8 cellular contexts compared by ENCODE assay signal in genomic region chr10:97648557-97649404, GRCh38. TPM values are rescaled to one million over a fixed set of nuclear protein-coding genes. Genes with fewer than 3 reads are reported as not detected.
A peak's percentile ranks its signal among the peaks of the same experiment; 100 is the strongest.
DNase-seq lines count a peak whose midpoint lies in the region; ATAC-seq and TF ChIP-seq lines count a peak whose summit lies in the region.

No MANE protein-coding gene starts in this region.

- peak overlapping the region; percentile 41 to 79 for H2BK12ac ChIP-seq in mesenchymal stem cell (ENCODE audit: low read length in 2 of 2)

- no peak overlapping the region for H3K4me2 ChIP-seq in mesenchymal stem cell (ENCODE audit: low read length, poor library complexity, severe bottlenecking)

- TF ChIP-seq CTCF in AG04450 (IDR thresholded peaks at IDR 0.05; ENCODE audit: low read depth, low read length), result no peak
- no peak for TF ChIP-seq CTCF in dorsolateral prefrontal cortex (IDR thresholded peaks at IDR 0.05 in 54 of 56, conservative IDR thresholded peaks at IDR 0.05 in 2 of 56; ENCODE audit: low read depth in 1 of 56, partially characterized antibody in 56 of 56)

- peak; percentile 59 for DNase-seq in AG04450 (ENCODE audit: low read depth, low spot score)
- peak; percentile 6 for DNase-seq in T-helper 22 cell (ENCODE audit: low read depth)
- DNase-seq in dorsolateral prefrontal cortex, result no peak
- peak; percentile 93 for DNase-seq in mesenchymal stem cell
- DNase-seq in NCI-H1417 treated with DMSO at 0.1 percent for 48 hours (lab: John Stamatoyannopoulos, UW), result no peak

- peak overlapping the region; percentile 29 for H2BK120ac ChIP-seq in mesenchymal stem cell (ENCODE audit: low read depth, low read length)

- no peak overlapping the region for H2BK15ac ChIP-seq in mesenchymal stem cell (ENCODE audit: low read depth, poor library complexity, severe bottlenecking)

- peak overlapping the region; percentile 83 for H3K9ac ChIP-seq in mesenchymal stem cell (ENCODE audit: low read length)

- no peak overlapping the region for H3K23ac ChIP-seq in mesenchymal stem cell (ENCODE audit: low read length in 2 of 2)

- intact Hi-C loops in dorsolateral prefrontal cortex (cut with DNase I), result no loop called here

- H4K8ac ChIP-seq in mesenchymal stem cell (ENCODE audit: low read length), result peak overlapping the region; percentile 4

- 61% methylated on average over 5 of the region's 5 CpGs for WGBS in mesenchymal stem cell
- WGBS in urinary bladder, result 67% methylated on average over 5 of the region's 5 CpGs

- H3K79me1 ChIP-seq in mesenchymal stem cell (replicated peaks; ENCODE audit: low read length, poor library complexity, severe bottlenecking), result peaks cover 11% of the 10 kb centered on the region

- H3K4ac ChIP-seq in mesenchymal stem cell (ENCODE audit: low read depth in 1 of 2, low read length in 2 of 2), result peak overlapping the region; percentile 83 to 87

- H3K14ac ChIP-seq in mesenchymal stem cell (ENCODE audit: low read length in 2 of 2), result peak overlapping the region in 1 of 2 experiments; percentile 61

- no peak overlapping the region for H2BK5ac ChIP-seq in mesenchymal stem cell (ENCODE audit: low read depth, low read length, poor library complexity, severe bottlenecking)

- H3K18ac ChIP-seq in mesenchymal stem cell (ENCODE audit: low read depth in 1 of 2, low read length in 2 of 2), result peak overlapping the region; percentile 91 to 94

- no peak overlapping the region for H3K4me3 ChIP-seq in AG04450 (ENCODE audit: low read depth, low read length)
- H3K4me3 ChIP-seq in dorsolateral prefrontal cortex, result no peak overlapping the region
- peak overlapping the region in 1 of 2 experiments; percentile 53 for H3K4me3 ChIP-seq in mesenchymal stem cell (ENCODE audit: insufficient read depth in 1 of 2, low read depth in 1 of 2, low read length in 2 of 2)
- H3K4me3 ChIP-seq in urinary bladder (ENCODE audit: low read depth, low read length), result no peak overlapping the region

- H3K36me3 ChIP-seq in mesenchymal stem cell (ENCODE audit: control insufficient read depth in 1 of 2, insufficient read depth in 2 of 2, low read depth in 1 of 2, low read length in 2 of 2), result peaks cover 19 to 66% of the 10 kb centered on the region in 2 experiments
- peaks cover 2% of the 10 kb centered on the region for H3K36me3 ChIP-seq in urinary bladder (ENCODE audit: insufficient read depth)

- H3K4me1 ChIP-seq in mesenchymal stem cell (ENCODE audit: control insufficient read depth, insufficient read depth, low read depth, low read length), result peaks cover 5% of the 10 kb centered on the region
- H3K4me1 ChIP-seq in urinary bladder (ENCODE audit: insufficient read depth), result no peaks in the 10 kb centered on the region

- CTCF ChIA-PET in AG04450 (lab: Charles Lee), result interaction anchor here (0.7 to 1.8 kb wide), 6 partner anchors 18 to 185 kb away, joined by 3 to 13 read pairs (median 6); partner anchors contain the start of gene ANKRD2

- H3K9me3 ChIP-seq in AG04450 (ENCODE audit: control insufficient read depth, insufficient read depth, low read length) (no peaks in the 10 kb centered on the region), mesenchymal stem cell (ENCODE audit: control insufficient read depth, low read length) (no peaks in the 10 kb centered on the region)

- H2AFZ ChIP-seq in mesenchymal stem cell (ENCODE audit: low read depth, low read length), result no peak overlapping the region

- POLR2A ChIA-PET in AG04450 (lab: Yijun Ruan, JAX), result interaction anchor here (0.7 to 1.7 kb wide), 5 partner anchors 9 to 41 kb away, joined by 3 to 10 read pairs (median 7); partner anchors contain the start of genes AVPI1 and PI4K2A

- H2AK5ac ChIP-seq in mesenchymal stem cell (ENCODE audit: low read length, severe bottlenecking), result peak overlapping the region; percentile 29

- peak overlapping the region; percentile 67 for H3K27ac ChIP-seq in AG04450 (ENCODE audit: low read depth, low read length)
- peak overlapping the region in 38 of 59 donors; percentile 7 to 69 (median 40) for H3K27ac ChIP-seq in dorsolateral prefrontal cortex
- H3K27ac ChIP-seq in mesenchymal stem cell (ENCODE audit: low read length, poor library complexity, severe bottlenecking), result peak overlapping the region; percentile 89
- H3K27ac ChIP-seq in urinary bladder (ENCODE audit: low read depth), result peak overlapping the region; percentile 26

- H4K91ac ChIP-seq in mesenchymal stem cell (ENCODE audit: low read length), result peak overlapping the region; percentile 93

- H3K27me3 ChIP-seq in AG04450 (ENCODE audit: control insufficient read depth, insufficient read depth, low read length), result no peaks in the 10 kb centered on the region
- H3K27me3 ChIP-seq in dorsolateral prefrontal cortex, result no peaks in the 10 kb centered on the region
- no peaks in the 10 kb centered on the region for H3K27me3 ChIP-seq in mesenchymal stem cell (ENCODE audit: control insufficient read depth in 1 of 2, insufficient read depth in 1 of 2, low read length in 2 of 2)

- ATAC-seq in GM19035 (IDR thresholded peaks at IDR 0.05; ENCODE audit: unreplicated experiment), result peak; percentile 93
- peak; percentile 90 for ATAC-seq in HG03342 (IDR thresholded peaks at IDR 0.05; ENCODE audit: unreplicated experiment)

RNA-seq across cellular contexts. Expression of gene PI4K2A, which starts 8.3 kb away (rescaled TPM):
- polyA plus RNA-seq in AG04450 (2011; rRNA removed) (35.6 and 36.1 TPM in 2 replicates), urinary bladder (11.7 TPM)
- polyA minus RNA-seq in AG04450 (2011; rRNA and poly(A)+ RNA removed), result 25.5 and 28.4 TPM in 2 replicates
- total RNA-seq in dorsolateral prefrontal cortex (10 to 100 TPM; 17.4 to 40.1 (median 31.7) TPM), urinary bladder (7.4 TPM)
- polyA plus RNA-seq in mesenchymal stem cell (2013, experiment 1 of 2), result 27.8 TPM
- 27.1 TPM for polyA plus RNA-seq in mesenchymal stem cell (2013, experiment 2 of 2)

RNA-seq across cellular contexts. Expression of gene MORN4, which starts 15.5 kb away (rescaled TPM):
- polyA plus RNA-seq in AG04450 (2011; rRNA removed) (14.4 and 16.0 TPM in 2 replicates), urinary bladder (7.6 TPM)
- polyA minus RNA-seq in AG04450 (2011; rRNA and poly(A)+ RNA removed), result 4.6 and 5.0 TPM in 2 replicates
- total RNA-seq in dorsolateral prefrontal cortex (10 to 100 TPM; 13.6 to 56.9 (median 33.3) TPM), urinary bladder (5.9 TPM)
- polyA plus RNA-seq in mesenchymal stem cell (2013, experiment 1 of 2), result 10.7 TPM
- 10.1 TPM for polyA plus RNA-seq in mesenchymal stem cell (2013, experiment 2 of 2)

RNA-seq across cellular contexts. Expression of gene AVPI1, which starts 38.3 kb away (rescaled TPM):
- polyA plus RNA-seq in AG04450 (2011; rRNA removed) (26.5 and 36.9 TPM in 2 replicates), urinary bladder (21.2 TPM)
- 21.9 and 29.1 TPM in 2 replicates for polyA minus RNA-seq in AG04450 (2011; rRNA and poly(A)+ RNA removed)
- total RNA-seq in dorsolateral prefrontal cortex (10 to 100 TPM; 15.7 to 41.1 (median 27.6) TPM), urinary bladder (7.5 TPM)
- polyA plus RNA-seq in mesenchymal stem cell (2013, experiment 1 of 2), result 5.8 TPM
- polyA plus RNA-seq in mesenchymal stem cell (2013, experiment 2 of 2), result 5.8 TPM

RNA-seq across cellular contexts. Expression of gene C10orf62, which starts 59.3 kb away (rescaled TPM):
- polyA plus RNA-seq in AG04450 (2011; rRNA removed) (not detected in 2 replicates), urinary bladder (not detected)
- polyA minus RNA-seq in AG04450 (2011; rRNA and poly(A)+ RNA removed), result not detected in 2 replicates
- total RNA-seq in dorsolateral prefrontal cortex (1 to 10 TPM in 34 of 120 experiments, under 1 TPM in 48, not detected in 38; 0.34 to 2.5 (median 0.89) TPM), urinary bladder (not detected)
- not detected for polyA plus RNA-seq in mesenchymal stem cell (2013, experiment 1 of 2)
- polyA plus RNA-seq in mesenchymal stem cell (2013, experiment 2 of 2), result not detected

Comparison
In these comparisons a context has a peak if more than half of its experiments do, and no peak if none do; other contexts are left out.
1. DNase-seq: peak in AG04450 (single experiment), T-helper 22 cell (single experiment) and mesenchymal stem cell (single experiment); none in dorsolateral prefrontal cortex (0 of 10) and NCI-H1417 treated with DMSO at 0.1 percent for 48 hours (single experiment).
2. H3K27ac ChIP-seq: peak in every context shown above with its lines; median percentile 89 in mesenchymal stem cell; 67 in AG04450; 40 in dorsolateral prefrontal cortex; 26 in urinary bladder.